9 cellular contexts compared by ENCODE assay signal in genomic region chr4:144611850-144612249, GRCh38. TPM values are rescaled to one million over a fixed set of nuclear protein-coding genes. Genes with fewer than 3 reads are reported as not detected.
A peak's percentile ranks its signal among the peaks of the same experiment; 100 is the strongest.
DNase-seq lines count a peak whose midpoint lies in the region; FAIRE-seq and TF ChIP-seq lines count a peak whose summit lies in the region.
"Had no signal": no experiment of that assay in that cellular context is flagged by ENCODE, and none has a peak within 500 bp of the region (broad histone marks: within the 10 kb centered on the region; RNA-seq: fewer than 3 reads in every experiment).

No MANE protein-coding gene starts in this region.

- no peak for FAIRE-seq in kidney (lab: Jason Lieb, UNC)

- H3K36me3 ChIP-seq in H7 (replicated peaks; ENCODE audit: control insufficient read depth, insufficient read depth, low read length) = no peaks in the 10 kb centered on the region
- no peaks in the 10 kb centered on the region for H3K36me3 ChIP-seq in kidney (ENCODE audit: control insufficient read depth in 1 of 2, insufficient read depth in 2 of 2, low read length in 2 of 2)

- intact Hi-C loops in kidney (cut with DNase I) = no loop called here

- TF ChIP-seq CTCF in GM10266 (IDR thresholded peaks at IDR 0.05; ENCODE audit: control insufficient read depth, insufficient read depth, low read depth, missing control alignments) (peak; percentile 28), kidney (IDR thresholded peaks at IDR 0.05; ENCODE audit: borderline replicate concordance, extremely low read depth, insufficient read depth) (no peak)

- no peak overlapping the region for H3K4me3 ChIP-seq in H7 (ENCODE audit: insufficient read depth, low read depth, low read length)
- no peak overlapping the region for H3K4me3 ChIP-seq in kidney (ENCODE audit: low read length in 2 of 2)

- H3K4me1 ChIP-seq in kidney (ENCODE audit: control insufficient read depth in 1 of 2, insufficient read depth in 1 of 2, low read depth in 1 of 2, low read length in 2 of 2) = no peaks in the 10 kb centered on the region

- DNase-seq in GM10266 (ENCODE audit: extremely low spot score) = peak; percentile 17
- DNase-seq in H7 = peak; percentile 62
- DNase-seq in SK-MEL-5 (ENCODE audit: low read depth, low spot score) = peak; percentile 58
- peak; percentile 44 for DNase-seq in medulla oblongata (ENCODE audit: extremely low spot score)
- DNase-seq in middle frontal gyrus (ENCODE audit: extremely low spot score, low spot score) = no peak
- no peak for DNase-seq in kidney
- no peak for DNase-seq in SHP77 treated with DMSO at 0.1 percent for 48 hours (lab: John Stamatoyannopoulos, UW)
- no peak for DNase-seq in stimulated activated CD4-positive, alpha-beta T cell treated with anti-CD3 and anti-CD28 coated beads, Interleukin-2, amount 100 ng/mL, for 24 hours
- DNase-seq: activated naive CD8-positive, alpha-beta T cell treated with anti-CD3 and anti-CD28 coated beads, Interleukin-2, amount 10 ng/mL, durations not matched to agents 7 days and 5 days had no signal

- no peaks in the 10 kb centered on the region for H3K27me3 ChIP-seq in H7 (ENCODE audit: control insufficient read depth, insufficient read depth, low read length)

- no peak overlapping the region for H3K27ac ChIP-seq in kidney (ENCODE audit: low read depth in 2 of 2, low read length in 2 of 2)

- H3K9me3 ChIP-seq in kidney (ENCODE audit: control insufficient read depth in 1 of 2, low read length in 2 of 2) = no peaks in the 10 kb centered on the region

- in situ Hi-C loops in SK-MEL-5 (cut with HindIII; ENCODE audit: low pct_unique_long_range_greater_than_20kb, low sequenced_read_pairs) = no loop called here

- H3K9ac ChIP-seq in kidney (ENCODE audit: low read length in 2 of 2) = no peak overlapping the region

RNA-seq across cellular contexts. Expression of gene HHIP, which starts 34.1 kb away (rescaled TPM):
- total RNA-seq in H7 (2014; rRNA removed; shearing (Covaris generic)) = 0.07 and 0.52 TPM in 2 replicates
- total RNA-seq in SK-MEL-5 (2014; rRNA removed; shearing (Covaris generic)) = 0.05 TPM in 1 of 2 replicates, not detected in the other
- polyA plus RNA-seq in SK-MEL-5 (2015; cell fraction: cytosol; rRNA removed) = 0.38 TPM in 1 of 2 replicates, not detected in the other
- not detected in 2 replicates for polyA plus RNA-seq in SK-MEL-5 (2015; cell fraction: nucleus; rRNA removed)
- total RNA-seq in kidney = 0.85 TPM
- 2.5 TPM for polyA plus RNA-seq in kidney (ENCODE audit: insufficient read depth, low read depth, low replicate concordance)
- total RNA-seq: activated naive CD8-positive, alpha-beta T cell treated with anti-CD3 and anti-CD28 coated beads, Interleukin-2, amount 10 ng/mL, durations not matched to agents 7 days and 5 days had no signal

Comparison
In these comparisons a context has a peak if more than half of its experiments do, and no peak if none do; other contexts are left out.
1. DNase-seq: peak in GM10266 (single experiment), H7 (single experiment), SK-MEL-5 (single experiment) and medulla oblongata (single experiment); none in middle frontal gyrus (single experiment), kidney (single experiment), SHP77 treated with DMSO at 0.1 percent for 48 hours (single experiment) and stimulated activated CD4-positive, alpha-beta T cell treated with anti-CD3 and anti-CD28 coated beads, Interleukin-2, amount 100 ng/mL, for 24 hours (0 of 2).